ENCODE assay signal across 23 cellular contexts in genomic region chr21:44748621-44749020, GRCh38. TPM values are rescaled to one million over a fixed set of nuclear protein-coding genes. Genes with fewer than 3 reads are reported as not detected.
DNase-seq lines count a peak whose midpoint lies in the region; ATAC-seq and TF ChIP-seq lines count a peak whose summit lies in the region.
"Had no signal": no experiment of that assay in that cellular context is flagged by ENCODE, and none has a peak within 500 bp of the region (broad histone marks: within the 10 kb centered on the region; RNA-seq: fewer than 3 reads in every experiment).

No MANE protein-coding gene starts in this region.

- no peak overlapping the region for H3K27ac Mint-ChIP-seq in activated T-helper 2 cell treated with anti-CD3 and anti-CD28 coated beads, Interferon-gamma antibody, Interleukin-2, Interleukin-4, amounts not matched to agents 10 μg/mL and 5 μg/mL and 100 μg/mL, durations not matched to agents 14 hours and 24 hours and 36 hours
- H3K27ac Mint-ChIP-seq: CD8-positive, alpha-beta T cell had no signal

- no peaks in the 10 kb centered on the region for H3K4me1 Mint-ChIP-seq in activated T-helper 2 cell treated with anti-CD3 and anti-CD28 coated beads, Interferon-gamma antibody, Interleukin-2, Interleukin-4, amounts not matched to agents 10 μg/mL and 5 μg/mL and 100 μg/mL, durations not matched to agents 14 hours and 24 hours and 36 hours (ENCODE audit: low read depth)

- DNase-seq in NCI-H146 (lab: John Stamatoyannopoulos, UW) (peak; percentile 60), foreskin keratinocyte (peak in 1 of 2 donors; percentile 48), left kidney (ENCODE audit: low read depth, low spot score) (peak; percentile 68), smooth muscle cell (lab: John Stamatoyannopoulos, UW; ENCODE audit: unreplicated experiment) (no peak), SK-N-DZ (ENCODE audit: low spot score) (no peak), NCI-H345 (lab: John Stamatoyannopoulos, UW) (no peak), superior temporal gyrus (ENCODE audit: extremely low spot score) (no peak)
- DNase-seq in activated T-helper 2 cell treated with anti-CD3 and anti-CD28 coated beads, Interferon-gamma antibody, Interleukin-2, Interleukin-4, amounts not matched to agents 10 μg/mL and 5 μg/mL and 100 μg/mL, durations not matched to agents 14 hours and 24 hours and 36 hours (ENCODE audit: low spot score): no peak
- DNase-seq: activated CD8-positive, alpha-beta memory T cell treated with anti-CD3 and anti-CD28 coated beads, Interleukin-2, amount 50 U/mL, for 48 hours; activated gamma-delta T cell treated with Interleukin-2 at 50 U/mL for 16 hours; CD8-positive, alpha-beta T cell; heart right ventricle; NCI-H1417; NCI-H2171; NCI-H774 had no signal

- no peaks in the 10 kb centered on the region for H3K36me3 ChIP-seq in smooth muscle cell (ENCODE audit: low read depth)
- H3K36me3 ChIP-seq: breast epithelium, heart right ventricle, neutrophil, SJSA1 had no signal

- H3K27me3 Mint-ChIP-seq in activated T-helper 2 cell treated with anti-CD3 and anti-CD28 coated beads, Interferon-gamma antibody, Interleukin-2, Interleukin-4, amounts not matched to agents 10 μg/mL and 5 μg/mL and 100 μg/mL, durations not matched to agents 14 hours and 24 hours and 36 hours (ENCODE audit: low read depth): peaks cover 2% of the 10 kb centered on the region

- H3K27ac ChIP-seq in foreskin keratinocyte (peak overlapping the region; percentile 41), smooth muscle cell (ENCODE audit: low read depth) (no peak overlapping the region)
- H3K27ac ChIP-seq: breast epithelium, coronary artery, heart right ventricle, neutrophil, SJSA1, VCaP had no signal

- ATAC-seq in foreskin keratinocyte: no peak
- ATAC-seq: CD8-positive, alpha-beta T cell; heart right ventricle; left lobe of liver had no signal

- H3K4me3 Mint-ChIP-seq in activated T-helper 2 cell treated with anti-CD3 and anti-CD28 coated beads, Interferon-gamma antibody, Interleukin-2, Interleukin-4, amounts not matched to agents 10 μg/mL and 5 μg/mL and 100 μg/mL, durations not matched to agents 14 hours and 24 hours and 36 hours (ENCODE audit: low read depth): no peak overlapping the region
- H3K4me3 Mint-ChIP-seq: CD8-positive, alpha-beta T cell had no signal

- H3F3A ChIP-seq in smooth muscle cell (ENCODE audit: low read depth): no peaks in the 10 kb centered on the region

- no peak overlapping the region for H2AFZ ChIP-seq in smooth muscle cell (ENCODE audit: low read depth)

- no peaks in the 10 kb centered on the region for H4K20me1 ChIP-seq in smooth muscle cell (ENCODE audit: low read depth)

- intact Hi-C loops in activated T-helper 2 cell treated with anti-CD3 and anti-CD28 coated beads, Interferon-gamma antibody, Interleukin-2, Interleukin-4, amounts not matched to agents 10 μg/mL and 5 μg/mL and 100 μg/mL, durations not matched to agents 14 hours and 24 hours and 36 hours (cut with micrococcal nuclease): no loop called here

- no peaks in the 10 kb centered on the region for H3K9me3 ChIP-seq in smooth muscle cell (replicated peaks; ENCODE audit: low read depth)
- H3K9me3 ChIP-seq: breast epithelium, heart right ventricle, neutrophil, SJSA1 had no signal

- H3K9me3 Mint-ChIP-seq in activated T-helper 2 cell treated with anti-CD3 and anti-CD28 coated beads, Interferon-gamma antibody, Interleukin-2, Interleukin-4, amounts not matched to agents 10 μg/mL and 5 μg/mL and 100 μg/mL, durations not matched to agents 14 hours and 24 hours and 36 hours: no peaks in the 10 kb centered on the region
- H3K9me3 Mint-ChIP-seq: CD8-positive, alpha-beta T cell had no signal

- no peaks in the 10 kb centered on the region for H3K36me3 Mint-ChIP-seq in activated T-helper 2 cell treated with anti-CD3 and anti-CD28 coated beads, Interferon-gamma antibody, Interleukin-2, Interleukin-4, amounts not matched to agents 10 μg/mL and 5 μg/mL and 100 μg/mL, durations not matched to agents 14 hours and 24 hours and 36 hours (ENCODE audit: low read depth)
- H3K36me3 Mint-ChIP-seq: CD8-positive, alpha-beta T cell had no signal

- H3K79me2 ChIP-seq in smooth muscle cell (ENCODE audit: low read depth): no peaks in the 10 kb centered on the region

- H3K27me3 ChIP-seq in foreskin keratinocyte: no peaks in the 10 kb centered on the region
- peaks cover 10% of the 10 kb centered on the region for H3K27me3 ChIP-seq in smooth muscle cell (ENCODE audit: low read depth)

- 20% methylated on average over 16 of the region's 16 CpGs for WGBS in smooth muscle cell (ENCODE audit: low lambda C conversion rate)

- H3K4me1 ChIP-seq in foreskin keratinocyte: peaks cover 14% of the 10 kb centered on the region
- peaks cover 7% of the 10 kb centered on the region for H3K4me1 ChIP-seq in smooth muscle cell (ENCODE audit: low read depth)
- H3K4me1 ChIP-seq: breast epithelium, SJSA1 had no signal

- H3K9ac ChIP-seq in smooth muscle cell (ENCODE audit: low read depth): no peak overlapping the region

- no peak for TF ChIP-seq CTCF in foreskin keratinocyte (conservative IDR thresholded peaks at IDR 0.05)
- TF ChIP-seq CTCF in smooth muscle cell (IDR thresholded peaks at IDR 0.05; ENCODE audit: borderline replicate concordance, insufficient read depth, poor library complexity, severe bottlenecking): no peak

- no peak overlapping the region for H3K4me3 ChIP-seq in smooth muscle cell
- H3K4me3 ChIP-seq: breast epithelium, coronary artery, heart right ventricle, SJSA1 had no signal

- H3K4me2 ChIP-seq in smooth muscle cell: peak overlapping the region; percentile 32

RNA-seq across cellular contexts. Expression of gene TSPEAR, which starts 37.2 kb away (rescaled TPM):
- total RNA-seq in foreskin keratinocyte (not detected in 2 replicates), smooth muscle cell (not detected in 2 replicates)
- polyA plus RNA-seq in foreskin keratinocyte (not detected in 2 replicates), smooth muscle cell (0.71 and 1.7 TPM in 2 replicates)
- not detected in 2 replicates for total RNA-seq in activated T-helper 2 cell treated with anti-CD3 and anti-CD28 coated beads, Interferon-gamma antibody, Interleukin-2, Interleukin-4, amounts not matched to agents 10 μg/mL and 5 μg/mL and 100 μg/mL, durations not matched to agents 14 hours and 24 hours and 36 hours
- not detected in 2 replicates for polyA plus RNA-seq in SK-N-DZ (2014; cell fraction: cytosol; rRNA removed)
- not detected in 2 replicates for polyA plus RNA-seq in SK-N-DZ (2014; cell fraction: nucleus; rRNA removed)
- total RNA-seq: CD8-positive, alpha-beta T cell; left lobe of liver; SJSA1; T-helper 2 cell treated with Interferon-gamma antibody and Interleukin-4, amounts not matched to agents 100 ng/mL and 5 ng/mL, for 36 hours had no signal

RNA-seq across cellular contexts. Expression of gene KRTAP10-12, which starts 51.6 kb away (rescaled TPM):
- not detected in 2 replicates for total RNA-seq in foreskin keratinocyte
- not detected in 2 replicates for polyA plus RNA-seq in foreskin keratinocyte
- not detected in 2 replicates for total RNA-seq in smooth muscle cell
- not detected in 2 replicates for polyA plus RNA-seq in smooth muscle cell
- total RNA-seq in activated T-helper 2 cell treated with anti-CD3 and anti-CD28 coated beads, Interferon-gamma antibody, Interleukin-2, Interleukin-4, amounts not matched to agents 10 μg/mL and 5 μg/mL and 100 μg/mL, durations not matched to agents 14 hours and 24 hours and 36 hours: not detected in 2 replicates
- not detected in 2 replicates for polyA plus RNA-seq in SK-N-DZ (2014; cell fraction: cytosol; rRNA removed)
- polyA plus RNA-seq in SK-N-DZ (2014; cell fraction: nucleus; rRNA removed): not detected in 2 replicates
- total RNA-seq: breast epithelium; CD8-positive, alpha-beta T cell; heart right ventricle; left lobe of liver; SJSA1; T-helper 2 cell treated with Interferon-gamma antibody and Interleukin-4, amounts not matched to agents 100 ng/mL and 5 ng/mL, for 36 hours; urinary bladder had no signal
- polyA plus RNA-seq: heart right ventricle, urinary bladder had no signal

RNA-seq across cellular contexts. Expression of gene UBE2G2, which starts 53.0 kb away (rescaled TPM):
- 52.5 and 55.4 TPM in 2 replicates for total RNA-seq in foreskin keratinocyte
- 26.4 and 30.1 TPM in 2 replicates for polyA plus RNA-seq in foreskin keratinocyte
- total RNA-seq in smooth muscle cell: 34.1 and 35.6 TPM in 2 replicates
- 33.1 and 38.0 TPM in 2 replicates for polyA plus RNA-seq in smooth muscle cell
- total RNA-seq in activated T-helper 2 cell treated with anti-CD3 and anti-CD28 coated beads, Interferon-gamma antibody, Interleukin-2, Interleukin-4, amounts not matched to agents 10 μg/mL and 5 μg/mL and 100 μg/mL, durations not matched to agents 14 hours and 24 hours and 36 hours: 118 and 119 TPM in 2 replicates
- polyA plus RNA-seq in SK-N-DZ (2014; cell fraction: cytosol; rRNA removed): 67.0 and 82.2 TPM in 2 replicates
- 61.5 and 95.7 TPM in 2 replicates for polyA plus RNA-seq in SK-N-DZ (2014; cell fraction: nucleus; rRNA removed)

Comparison
In these comparisons a context has a peak if more than half of its experiments do, and no peak if none do; other contexts are left out.
1. DNase-seq: peak in NCI-H146 (single experiment) and left kidney (single experiment); none in smooth muscle cell (single experiment), activated T-helper 2 cell treated with anti-CD3 and anti-CD28 coated beads, Interferon-gamma antibody, Interleukin-2, Interleukin-4, amounts not matched to agents 10 μg/mL and 5 μg/mL and 100 μg/mL, durations not matched to agents 14 hours and 24 hours and 36 hours (single experiment), SK-N-DZ (single experiment), NCI-H345 (single experiment) and superior temporal gyrus (single experiment).